ENCODE assay signal across 8 cellular contexts in the genomic region with DNA sequence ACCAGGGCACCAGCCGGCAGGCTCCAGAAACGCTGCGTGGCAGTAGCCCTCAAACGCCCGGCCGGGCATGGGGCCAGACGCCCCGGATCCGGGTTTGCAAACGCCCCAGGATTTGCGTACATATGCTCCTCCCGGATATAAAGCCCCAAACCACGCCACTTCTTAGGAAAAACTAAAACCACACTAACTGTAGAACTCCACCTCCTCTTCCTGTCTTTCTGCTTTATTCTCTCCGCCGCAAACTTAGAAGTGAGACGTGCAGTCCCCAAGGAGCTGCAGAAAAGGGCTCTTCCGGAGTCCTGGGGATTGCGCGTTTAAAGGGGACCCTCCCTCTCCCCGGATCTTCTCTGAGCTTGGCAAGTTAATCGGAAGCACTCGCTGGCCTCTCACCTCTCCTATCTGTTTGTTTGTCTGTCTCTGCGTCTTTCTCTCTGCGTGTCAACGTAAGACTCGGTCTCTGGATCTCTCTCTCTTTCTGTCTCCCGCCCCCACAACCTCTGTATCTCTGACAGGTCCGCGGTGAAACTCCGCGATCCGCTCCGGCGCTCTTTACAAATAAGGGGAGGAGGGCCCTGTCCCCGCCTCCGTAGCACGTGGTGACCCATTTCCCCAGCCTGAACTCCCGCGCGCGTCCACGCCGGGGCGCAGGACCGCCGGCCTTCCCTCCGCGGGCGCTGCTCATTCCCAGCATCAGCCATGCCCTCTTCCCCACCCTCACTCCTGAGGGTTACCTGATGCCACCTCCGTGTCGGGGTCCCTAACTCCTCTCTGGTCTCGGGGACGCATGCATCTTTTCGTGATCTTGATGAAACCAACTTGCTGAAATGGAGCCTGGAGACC. TPM values are rescaled to one million over a fixed set of nuclear protein-coding genes. Genes with fewer than 3 reads are reported as not detected.
A peak's percentile ranks its signal among the peaks of the same experiment; 100 is the strongest.
DNase-seq lines count a peak whose midpoint lies in the region; ATAC-seq and TF ChIP-seq lines count a peak whose summit lies in the region.

Gene SLC39A8 (minus strand): TSS at position 528 of the 840 bp plus-strand sequence. CDS start 820 bp downstream, outside the sequence.

- DNase-seq in ACHN (peak; percentile 91), NCI-H2196 treated with DMSO at 0.1 percent for 48 hours (lab: John Stamatoyannopoulos, UW; ENCODE audit: unreplicated experiment) (peak; percentile 44), MCF 10A (ENCODE audit: unreplicated experiment) (peak; percentile 89), iPS-NIHi11 (ENCODE audit: low spot score) (peak; percentile 90), smooth muscle cell (lab: John Stamatoyannopoulos, UW; ENCODE audit: unreplicated experiment) (peak; percentile 48)

- peaks cover 9% of the 10 kb centered on the region for H3K4me1 ChIP-seq in smooth muscle cell (ENCODE audit: low read depth)

- peaks cover 9% of the 10 kb centered on the region for H3K4me1 Mint-ChIP-seq in MCF 10A (ENCODE audit: insufficient read depth, unreplicated experiment)

- H3K9ac ChIP-seq in smooth muscle cell (ENCODE audit: low read depth): peak within 1 kb of the TSS; percentile 44

- no peaks in the 10 kb centered on the region for H3F3A ChIP-seq in smooth muscle cell (ENCODE audit: low read depth)

- H3K79me2 ChIP-seq in smooth muscle cell (ENCODE audit: low read depth): no peaks in the 10 kb centered on the region

- in situ Hi-C loops in ACHN (cut with HindIII; ENCODE audit: low pct_ligation_motif_present, low pct_unique_long_range_greater_than_20kb, low sequenced_read_pairs): no loop called here

- no peaks in the 10 kb centered on the region for H3K9me3 ChIP-seq in smooth muscle cell (replicated peaks; ENCODE audit: low read depth)

- peak within 1 kb of the TSS; percentile 98 for H2AFZ ChIP-seq in smooth muscle cell (ENCODE audit: low read depth)

- TF ChIP-seq CTCF in VCaP (conservative IDR thresholded peaks at IDR 0.05) (peak; percentile 90), MCF 10A (IDR thresholded peaks at IDR 0.05; ENCODE audit: unreplicated experiment) (peak; percentile 76), smooth muscle cell (IDR thresholded peaks at IDR 0.05; ENCODE audit: borderline replicate concordance, insufficient read depth, poor library complexity, severe bottlenecking) (peak; percentile 59)

- H3K27ac ChIP-seq in VCaP (peak within 1 kb of the TSS; percentile 54), smooth muscle cell (ENCODE audit: low read depth) (no peak within 1 kb of the TSS)

- H3K36me3 Mint-ChIP-seq in MCF 10A (ENCODE audit: insufficient read depth, unreplicated experiment): peaks cover 10% of the 10 kb centered on the region

- H3K4me3 Mint-ChIP-seq in MCF 10A (ENCODE audit: unreplicated experiment): peak within 1 kb of the TSS; percentile 76

- intact Hi-C loops in MCF 10A (cut with micrococcal nuclease): loop anchor here (1.0 to 10.0 kb wide), 5 partner anchors 46 to 752 kb away; partner anchors contain the start of genes BDH2 and SLC9B1

- ATAC-seq in GM18861 (IDR thresholded peaks at IDR 0.05; ENCODE audit: unreplicated experiment): peak; percentile 73
- ATAC-seq in HG03066 (IDR thresholded peaks at IDR 0.05; ENCODE audit: low read depth, unreplicated experiment): peak; percentile 77

- no peaks in the 10 kb centered on the region for H3K36me3 ChIP-seq in smooth muscle cell (ENCODE audit: low read depth)

- TSS peak; percentile 74 for BruUV-seq in MCF 10A (replicated peaks; lab: Mats Ljungman, UMichigan)

- H3K4me3 ChIP-seq in smooth muscle cell: peak within 1 kb of the TSS; percentile 79

- CTCF ChIA-PET in MCF 10A (lab: Yijun Ruan, JAX): interaction anchor here (0.7 to 2.5 kb wide), 18 partner anchors 15 to 1225 kb away, joined by 3 to 17 read pairs (median 4); no protein-coding TSS in a partner anchor

- H3K27ac Mint-ChIP-seq in MCF 10A (ENCODE audit: low read depth, unreplicated experiment): peak within 1 kb of the TSS; percentile 49

- peak within 1 kb of the TSS; percentile 97 for H3K4me2 ChIP-seq in smooth muscle cell

- POLR2A ChIA-PET in MCF 10A (lab: Yijun Ruan, JAX): interaction anchor here (0.7 to 4.4 kb wide), 16 partner anchors 15 to 483 kb away, joined by 3 to 62 read pairs (median 4); partner anchors contain the start of genes NFKB1 and UBE2D3

- under 1% methylated on average over 54 of the region's 54 CpGs for WGBS in smooth muscle cell (ENCODE audit: low lambda C conversion rate)

- H4K20me1 ChIP-seq in smooth muscle cell (ENCODE audit: low read depth): no peaks in the 10 kb centered on the region

- H3K27me3 ChIP-seq in smooth muscle cell (ENCODE audit: low read depth): no peaks in the 10 kb centered on the region

- no peaks in the 10 kb centered on the region for H3K27me3 Mint-ChIP-seq in MCF 10A (ENCODE audit: insufficient read depth, unreplicated experiment)

- no peaks in the 10 kb centered on the region for H3K9me3 Mint-ChIP-seq in MCF 10A (ENCODE audit: unreplicated experiment)

RNA-seq across cellular contexts. Expression of gene SLC39A8, which starts in this region (rescaled TPM):
- total RNA-seq in MCF 10A (2022) (35.1 and 43.3 TPM in 2 replicates), smooth muscle cell (16.1 and 16.2 TPM in 2 replicates)
- 3.7 and 10.0 TPM in 2 replicates for polyA plus RNA-seq in smooth muscle cell
